Comparison of ENCODE assay signal across 22 cellular contexts in the genomic region with DNA sequence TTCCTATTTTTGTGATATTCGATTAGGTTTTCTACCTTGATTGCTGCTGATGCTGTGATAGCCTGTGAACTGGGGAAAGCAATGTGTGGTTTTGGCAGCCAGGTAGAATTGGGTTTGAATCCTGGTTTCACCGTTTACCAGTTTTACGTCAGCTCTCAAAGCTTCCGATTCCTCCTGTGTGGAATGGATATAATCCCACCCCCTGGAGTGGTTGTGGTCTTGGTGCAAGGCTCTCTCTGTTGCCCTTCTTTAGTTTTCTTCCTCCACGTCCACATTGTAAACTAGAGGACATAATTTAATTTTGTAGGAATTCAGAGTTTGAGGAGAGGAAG. TPM values are rescaled to one million over a fixed set of nuclear protein-coding genes. Genes with fewer than 3 reads are reported as not detected.
DNase-seq lines count a peak whose midpoint lies in the region; TF ChIP-seq lines count a peak whose summit lies in the region.
"Had no signal": no experiment of that assay in that cellular context is flagged by ENCODE, and none has a peak within 500 bp of the region (broad histone marks: within the 10 kb centered on the region; RNA-seq: fewer than 3 reads in every experiment).

No MANE protein-coding gene starts in this region.

- H3K27me3 ChIP-seq in ACC112 (ENCODE audit: insufficient read depth, low read length) (no peaks in the 10 kb centered on the region), PC-9 (ENCODE audit: insufficient read depth, low read depth) (no peaks in the 10 kb centered on the region), endodermal cell (ENCODE audit: control insufficient read depth, insufficient read depth, low read length, poor library complexity, severe bottlenecking) (no peaks in the 10 kb centered on the region)
- H3K27me3 ChIP-seq: cardiac muscle cell, esophagus squamous epithelium had no signal

- H3K9me3 Mint-ChIP-seq in endodermal cell (no peaks in the 10 kb centered on the region), nephron (no peaks in the 10 kb centered on the region)
- H3K9me3 Mint-ChIP-seq: activated CD4-positive, alpha-beta memory T cell treated with anti-CD3 and anti-CD28 coated beads for 36 hours; activated naive CD8-positive, alpha-beta T cell treated with anti-CD3 and anti-CD28 coated beads for 36 hours; memory B cell had no signal

- no peaks in the 10 kb centered on the region for H3K9me3 ChIP-seq in PC-9 (ENCODE audit: insufficient read depth, low read depth)
- H3K9me3 ChIP-seq in endodermal cell (ENCODE audit: control insufficient read depth, low read length) = peaks cover 2% of the 10 kb centered on the region
- H3K9me3 ChIP-seq: esophagus squamous epithelium had no signal

- WGBS in endodermal cell (ENCODE audit: insufficient coverage in 1 of 2, insufficient read length in 1 of 2), 2 experiments = 55% methylated on average over 5 of the region's 5 CpGs; no CpG with 5 or more reads in 1 of the 2 experiments

- H3K36me3 Mint-ChIP-seq in endodermal cell (ENCODE audit: low read depth) = peaks cover 1% of the 10 kb centered on the region
- H3K36me3 Mint-ChIP-seq in nephron (ENCODE audit: low read depth) = no peaks in the 10 kb centered on the region
- H3K36me3 Mint-ChIP-seq: activated CD4-positive, alpha-beta memory T cell treated with anti-CD3 and anti-CD28 coated beads for 36 hours had no signal

- no peak for TF ChIP-seq CTCF in PC-9 (conservative IDR thresholded peaks at IDR 0.05)
- no peak for TF ChIP-seq CTCF in endodermal cell (conservative IDR thresholded peaks at IDR 0.05)
- no peak for TF ChIP-seq CTCF in nephron (IDR thresholded peaks at IDR 0.05; ENCODE audit: unreplicated experiment in 3 of 3)

- peaks cover 42% of the 10 kb centered on the region for H3F3A ChIP-seq in PC-9 (ENCODE audit: insufficient read depth, low read depth)

- no peaks in the 10 kb centered on the region for H4K20me1 ChIP-seq in PC-9 (ENCODE audit: insufficient read depth)

- DNase-seq in PC-9 (no peak), endodermal cell (peak; percentile 68), NCI-H2196 (lab: John Stamatoyannopoulos, UW; ENCODE audit: unreplicated experiment) (no peak), HuH-7.5 (ENCODE audit: low spot score) (no peak)
- DNase-seq in activated CD4-positive, alpha-beta T cell treated with anti-CD3 and anti-CD28 coated beads for 48 hours = no peak
- no peak for DNase-seq in stimulated activated CD8-positive, alpha-beta memory T cell treated with anti-CD3 and anti-CD28 coated beads, Interleukin-4, amount 100 ng/mL, for 48 hours
- DNase-seq: activated CD4-positive, alpha-beta memory T cell treated with anti-CD3 and anti-CD28 coated beads for 36 hours; activated naive CD8-positive, alpha-beta T cell treated with anti-CD3 and anti-CD28 coated beads for 36 hours; activated T-cell treated with anti-CD3 and anti-CD28 coated beads, Interleukin-2, amount 50 U/mL, for 1 hour; esophagus squamous epithelium; KBM-7; NCI-H2029; retina; stimulated activated naive CD4-positive, alpha-beta T cell; T-helper 1 cell; WERI-Rb-1 had no signal

- CTCF ChIA-PET in PC-9 (lab: Charles Lee) = no interaction called here

- H3K4me3 Mint-ChIP-seq in endodermal cell = peak overlapping the region; percentile 9
- peak overlapping the region in 2 of 3 experiments; percentile 60 to 78 for H3K4me3 Mint-ChIP-seq in nephron
- H3K4me3 Mint-ChIP-seq: activated CD4-positive, alpha-beta memory T cell treated with anti-CD3 and anti-CD28 coated beads for 36 hours; activated naive CD8-positive, alpha-beta T cell treated with anti-CD3 and anti-CD28 coated beads for 36 hours; memory B cell; type B pancreatic cell had no signal

- 0 out of 2 replicates have a peak overlapping the region, but pooled peaks have one; percentile 78 for H3K4me2 ChIP-seq in PC-9

- POLR2A ChIA-PET in PC-9 (lab: Charles Lee; ENCODE audit: unreplicated experiment) = no interaction called here

- no peaks in the 10 kb centered on the region for H3K9me2 ChIP-seq in PC-9 (ENCODE audit: insufficient read depth)

- no peak overlapping the region for H3K9ac ChIP-seq in endodermal cell (ENCODE audit: extremely low read depth, low read length, poor library complexity, severe bottlenecking)

- H3K4me3 ChIP-seq in ACC112 (ENCODE audit: low read depth, low read length) = no peak overlapping the region
- no peak overlapping the region for H3K4me3 ChIP-seq in PC-9
- H3K4me3 ChIP-seq in endodermal cell (ENCODE audit: low read length) = no peak overlapping the region
- H3K4me3 ChIP-seq: cardiac muscle cell, esophagus squamous epithelium had no signal

- no peaks in the 10 kb centered on the region for H3K79me2 ChIP-seq in ACC112 (ENCODE audit: control insufficient read depth, insufficient read depth, low read length, unreplicated experiment)
- peaks cover 86% of the 10 kb centered on the region for H3K79me2 ChIP-seq in PC-9 (ENCODE audit: low read depth)

- H3K36me3 ChIP-seq in ACC112 (ENCODE audit: insufficient read depth, low read length) = no peaks in the 10 kb centered on the region
- H3K36me3 ChIP-seq in PC-9 (ENCODE audit: low read depth) = no peaks in the 10 kb centered on the region
- no peaks in the 10 kb centered on the region for H3K36me3 ChIP-seq in endodermal cell (ENCODE audit: control insufficient read depth, insufficient read depth, low read length)
- H3K36me3 ChIP-seq: cardiac muscle cell, esophagus squamous epithelium, WERI-Rb-1 had no signal

- H2AFZ ChIP-seq in ACC112 (ENCODE audit: low read length, unreplicated experiment) (no peak overlapping the region), PC-9 (no peak overlapping the region)

- intact Hi-C loops in PC-9 (cut with micrococcal nuclease; ENCODE audit: unreplicated experiment) = no loop called here

- H3K27ac ChIP-seq in ACC112 (ENCODE audit: low read depth, low read length) (peak overlapping the region; percentile 27; the same call in 1 of the 2 replicates), PC-9 (peak overlapping the region; percentile 79), endodermal cell (ENCODE audit: low read depth, low read length) (no peak overlapping the region)
- H3K27ac ChIP-seq: C4-2B, cardiac muscle cell, WERI-Rb-1 had no signal

- no TSS peak for BruUV-seq in PC-9 (replicated peaks; lab: Mats Ljungman, UMichigan)

- H3K27me3 Mint-ChIP-seq in endodermal cell (ENCODE audit: insufficient read depth) (no peaks in the 10 kb centered on the region), nephron (ENCODE audit: low read depth) (no peaks in the 10 kb centered on the region)
- H3K27me3 Mint-ChIP-seq: activated CD4-positive, alpha-beta memory T cell treated with anti-CD3 and anti-CD28 coated beads for 36 hours; activated naive CD8-positive, alpha-beta T cell treated with anti-CD3 and anti-CD28 coated beads for 36 hours; memory B cell; type B pancreatic cell had no signal

- H3K4me1 ChIP-seq in ACC112 (ENCODE audit: control insufficient read depth, insufficient read depth, low read length, unreplicated experiment) (peaks cover 16% of the 10 kb centered on the region), PC-9 (replicated peaks; ENCODE audit: insufficient read depth) (peaks cover 61% of the 10 kb centered on the region), endodermal cell (ENCODE audit: control insufficient read depth, insufficient read depth, low read length) (no peaks in the 10 kb centered on the region)

- H3K4me1 Mint-ChIP-seq in endodermal cell (peaks cover 41% of the 10 kb centered on the region), nephron (peaks cover 60% of the 10 kb centered on the region)

- H3K27ac Mint-ChIP-seq in endodermal cell (peak overlapping the region; percentile 95), nephron (peak overlapping the region; percentile 74 to 93 (median 88))
- H3K27ac Mint-ChIP-seq: activated CD4-positive, alpha-beta memory T cell treated with anti-CD3 and anti-CD28 coated beads for 36 hours; activated naive CD8-positive, alpha-beta T cell treated with anti-CD3 and anti-CD28 coated beads for 36 hours; memory B cell; type B pancreatic cell had no signal

RNA-seq across cellular contexts. Expression of a gene that starts 45.0 kb away (rescaled TPM):
- 21.1 and 21.3 TPM in 2 replicates for total RNA-seq in PC-9 (2021)
- 10 to 100 TPM; 19.8 to 28.1 TPM for total RNA-seq in endodermal cell
- 18.1 TPM for polyA plus RNA-seq in endodermal cell (2013, experiment 1 of 2)
- polyA plus RNA-seq in endodermal cell (2013, experiment 2 of 2) = 16.0 TPM
